In genomic region chr3:183044547-183045229, GRCh38 we compare ENCODE assay signal across 12 cellular contexts. TPM values are rescaled to one million over a fixed set of nuclear protein-coding genes. Genes with fewer than 3 reads are reported as not detected.
DNase-seq lines count a peak whose midpoint lies in the region; ATAC-seq and TF ChIP-seq lines count a peak whose summit lies in the region.
"Had no signal": no experiment of that assay in that cellular context is flagged by ENCODE, and none has a peak within 500 bp of the region (broad histone marks: within the 10 kb centered on the region; RNA-seq: fewer than 3 reads in every experiment).

No MANE protein-coding gene starts in this region.

- H3K4me2 ChIP-seq in PC-9 = no peak overlapping the region

- no peaks in the 10 kb centered on the region for H3K9me2 ChIP-seq in PC-9 (ENCODE audit: insufficient read depth)

- H3K4me3 ChIP-seq in PC-9 = no peak overlapping the region
- H3K4me3 ChIP-seq: MG63 had no signal

- H3K27ac ChIP-seq in PC-9 = no peak overlapping the region
- H3K27ac ChIP-seq: RWPE1 had no signal

- no peaks in the 10 kb centered on the region for H3F3A ChIP-seq in PC-9 (ENCODE audit: insufficient read depth, low read depth)

- no peaks in the 10 kb centered on the region for H3K27me3 ChIP-seq in PC-9 (ENCODE audit: insufficient read depth, low read depth)
- H3K27me3 ChIP-seq: MG63 had no signal

- no peak overlapping the region for H3K4me3 Mint-ChIP-seq in activated naive CD4-positive, alpha-beta T cell treated with anti-CD3 and anti-CD28 coated beads for 36 hours
- H3K4me3 Mint-ChIP-seq: CD4-positive, alpha-beta T cell had no signal

- peaks cover 15% of the 10 kb centered on the region for H3K36me3 ChIP-seq in PC-9 (ENCODE audit: low read depth)

- H3K4me1 Mint-ChIP-seq in activated naive CD4-positive, alpha-beta T cell treated with anti-CD3 and anti-CD28 coated beads for 36 hours (ENCODE audit: low read depth) = peaks cover 2% of the 10 kb centered on the region

- H3K27ac Mint-ChIP-seq in activated naive CD4-positive, alpha-beta T cell treated with anti-CD3 and anti-CD28 coated beads for 36 hours = no peak overlapping the region
- H3K27ac Mint-ChIP-seq: CD4-positive, alpha-beta T cell had no signal

- intact Hi-C loops in PC-9 (cut with micrococcal nuclease; ENCODE audit: unreplicated experiment) = no loop called here
- intact Hi-C loops in activated naive CD4-positive, alpha-beta T cell treated with anti-CD3 and anti-CD28 coated beads for 36 hours (cut with micrococcal nuclease) = no loop called here

- POLR2A ChIA-PET in PC-9 (lab: Charles Lee; ENCODE audit: unreplicated experiment) = no interaction called here

- peak; percentile 92 for DNase-seq in RPMI8226
- DNase-seq in PC-9 = no peak
- DNase-seq in middle frontal gyrus (ENCODE audit: extremely low spot score, low spot score) = no peak
- no peak for DNase-seq in activated naive CD4-positive, alpha-beta T cell treated with anti-CD3 and anti-CD28 coated beads for 36 hours
- no peak for DNase-seq in GOT3 (lab: John Stamatoyannopoulos, UW)
- DNase-seq: CD4-positive, alpha-beta T cell; MG63 had no signal

- no peaks in the 10 kb centered on the region for H3K27me3 Mint-ChIP-seq in activated naive CD4-positive, alpha-beta T cell treated with anti-CD3 and anti-CD28 coated beads for 36 hours (ENCODE audit: low read depth)
- H3K27me3 Mint-ChIP-seq: CD4-positive, alpha-beta T cell had no signal

- no peaks in the 10 kb centered on the region for H3K9me3 Mint-ChIP-seq in activated naive CD4-positive, alpha-beta T cell treated with anti-CD3 and anti-CD28 coated beads for 36 hours
- H3K9me3 Mint-ChIP-seq: CD4-positive, alpha-beta T cell had no signal

- no peaks in the 10 kb centered on the region for H4K20me1 ChIP-seq in PC-9 (ENCODE audit: insufficient read depth)

- H2AFZ ChIP-seq in PC-9 = no peak overlapping the region

- TF ChIP-seq CTCF in PC-9 (conservative IDR thresholded peaks at IDR 0.05) = no peak

- BruUV-seq in PC-9 (replicated peaks; lab: Mats Ljungman, UMichigan) = no TSS peak

- CTCF ChIA-PET in PC-9 (lab: Charles Lee) = no interaction called here
- CTCF ChIA-PET in activated naive CD4-positive, alpha-beta T cell treated with anti-CD3 and anti-CD28 coated beads for 36 hours (lab: Charles Lee) = interaction anchor here (1.4 kb wide), 1 partner anchor 134 kb away, joined by 3 read pairs; no protein-coding TSS in a partner anchor

- H3K36me3 Mint-ChIP-seq in activated naive CD4-positive, alpha-beta T cell treated with anti-CD3 and anti-CD28 coated beads for 36 hours (ENCODE audit: low read depth) = peaks cover 21% of the 10 kb centered on the region

- H3K79me2 ChIP-seq in PC-9 (ENCODE audit: low read depth) = no peaks in the 10 kb centered on the region

- ATAC-seq in GM18511 (IDR thresholded peaks at IDR 0.05; ENCODE audit: unreplicated experiment) (peak; percentile 98), GM21390 (IDR thresholded peaks at IDR 0.05; ENCODE audit: unreplicated experiment) (peak; percentile 97), HG03066 (IDR thresholded peaks at IDR 0.05; ENCODE audit: low read depth, unreplicated experiment) (peak; percentile 96)
- ATAC-seq: sciatic nerve had no signal

- H3K9me3 ChIP-seq in PC-9 (ENCODE audit: insufficient read depth, low read depth) = no peaks in the 10 kb centered on the region
- H3K9me3 ChIP-seq: MG63 had no signal

- no peaks in the 10 kb centered on the region for H3K4me1 ChIP-seq in PC-9 (replicated peaks; ENCODE audit: insufficient read depth)

RNA-seq across cellular contexts. Expression of gene MCCC1, which starts 54.6 kb away (rescaled TPM):
- total RNA-seq in PC-9 (2021) = 52.6 and 56.8 TPM in 2 replicates
- total RNA-seq in activated naive CD4-positive, alpha-beta T cell treated with anti-CD3 and anti-CD28 coated beads for 36 hours = 10 to 100 TPM; 21.0 to 24.9 TPM
